1 cellular context compared by ENCODE assay signal in genomic region chr16:28823719-28824547, GRCh38.
A peak's percentile ranks its signal among the peaks of the same experiment; 100 is the strongest.
TF ChIP-seq lines count a peak whose summit lies in the region.

No MANE protein-coding gene starts in this region.

TF ChIP-seq in K562, 482 proteins besides CTCF, POLR2A, EP300 and RAD21 (continued from another document and continues in another):
- TF ChIP-seq ZBTB40 (IDR thresholded peaks at IDR 0.05) = peak; percentile 52; the same call in 1 of the 2 replicates
- TF ChIP-seq ZBTB40 (CRISPR knock-in tag; IDR thresholded peaks at IDR 0.05) = no peak
- TF ChIP-seq ARNT (IDR thresholded peaks at IDR 0.05) = no peak
- TF ChIP-seq PCBP1 (IDR thresholded peaks at IDR 0.05; ENCODE audit: low read depth, low read length, poor library complexity, severe bottlenecking) = peak; percentile 49
- TF ChIP-seq ARID4B (CRISPR knock-in tag; IDR thresholded peaks at IDR 0.05) = peak; percentile 64; the same call in 1 of the 2 replicates
- TF ChIP-seq SMAD1 (IDR thresholded peaks at IDR 0.05; ENCODE audit: low read depth, low read length, partially characterized antibody) = peak; percentile 45
- peak; percentile 47; the same call in 1 of the 2 replicates for TF ChIP-seq PKNOX1 (IDR thresholded peaks at IDR 0.05)
- TF ChIP-seq GMEB1 (CRISPR knock-in tag; IDR thresholded peaks at IDR 0.05) = peak; percentile 87
- TF ChIP-seq DIDO1 (tag; IDR thresholded peaks at IDR 0.05; ENCODE audit: low read depth) = no peak
- 0 out of 2 replicates have a peak, but pooled peaks have one; percentile 10 for TF ChIP-seq ARID3B (CRISPR knock-in tag; IDR thresholded peaks at IDR 0.05; ENCODE audit: borderline replicate concordance)
- peak in 1 of 3 experiments; percentile 62 for TF ChIP-seq YY1 (IDR thresholded peaks at IDR 0.05; ENCODE audit: borderline replicate concordance in 1 of 3, control insufficient read depth in 1 of 3, extremely low read depth in 1 of 3, insufficient read depth in 3 of 3, insufficient read length in 1 of 3, insufficient replicate concordance in 2 of 3, low read depth in 1 of 3, low read length in 2 of 3)
- TF ChIP-seq ZNF511 (CRISPR knock-in tag; IDR thresholded peaks at IDR 0.05) = peak; percentile 10; the same call in 1 of the 2 replicates
- TF ChIP-seq E2F5 (CRISPR knock-in tag; IDR thresholded peaks at IDR 0.05) = no peak
- TF ChIP-seq ZC3H8 (IDR thresholded peaks at IDR 0.05) = no peak
- peak; percentile 54; the same call in 1 of the 2 replicates for TF ChIP-seq ZNF583 (CRISPR knock-in tag; IDR thresholded peaks at IDR 0.05)
- no peak for TF ChIP-seq ATF1 (CRISPR knock-in tag; IDR thresholded peaks at IDR 0.05)
- peak; percentile 59 for TF ChIP-seq ATF1 (tag; IDR thresholded peaks at IDR 0.05)
- peak; percentile 63 for TF ChIP-seq EGR1 (conservative IDR thresholded peaks at IDR 0.05)
- TF ChIP-seq ZNF3 (CRISPR knock-in tag; IDR thresholded peaks at IDR 0.05) = no peak
- peak; percentile 90 for TF ChIP-seq SUPT5H (IDR thresholded peaks at IDR 0.05)
- 0 out of 2 replicates have a peak, but pooled peaks have one; percentile 36 for TF ChIP-seq RAD51 (IDR thresholded peaks at IDR 0.05; ENCODE audit: borderline replicate concordance, low read depth)
- TF ChIP-seq CBX5 (IDR thresholded peaks at IDR 0.05; ENCODE audit: borderline replicate concordance, low read depth) = no peak
- TF ChIP-seq ETV5 (CRISPR knock-in tag; IDR thresholded peaks at IDR 0.05; ENCODE audit: low read depth) = peak; percentile 36; the same call in 1 of the 2 replicates
- TF ChIP-seq ETS1 (conservative IDR thresholded peaks at IDR 0.05; ENCODE audit: control insufficient read depth, low read depth, low read length) = peak; percentile 42
- TF ChIP-seq GATAD2A (IDR thresholded peaks at IDR 0.05) = no peak
- peak; percentile 79 for TF ChIP-seq RBM25 (IDR thresholded peaks at IDR 0.05; ENCODE audit: low read depth, low read length, severe bottlenecking)
- TF ChIP-seq ZBTB11 (CRISPR knock-in tag; IDR thresholded peaks at IDR 0.05) = 0 out of 6 replicates have a peak, but pooled peaks of 1 of the 3 experiments have one; percentile 31
- peak in 1 of 2 experiments; percentile 17; a peak in 1 of 4 replicates for TF ChIP-seq TBL1XR1 (IDR thresholded peaks at IDR 0.05; ENCODE audit: low read length in 2 of 2)
- peak; percentile 19 for TF ChIP-seq FIP1L1 (IDR thresholded peaks at IDR 0.05; ENCODE audit: low read depth, low read length, poor library complexity, severe bottlenecking)
